In the genomic region with DNA sequence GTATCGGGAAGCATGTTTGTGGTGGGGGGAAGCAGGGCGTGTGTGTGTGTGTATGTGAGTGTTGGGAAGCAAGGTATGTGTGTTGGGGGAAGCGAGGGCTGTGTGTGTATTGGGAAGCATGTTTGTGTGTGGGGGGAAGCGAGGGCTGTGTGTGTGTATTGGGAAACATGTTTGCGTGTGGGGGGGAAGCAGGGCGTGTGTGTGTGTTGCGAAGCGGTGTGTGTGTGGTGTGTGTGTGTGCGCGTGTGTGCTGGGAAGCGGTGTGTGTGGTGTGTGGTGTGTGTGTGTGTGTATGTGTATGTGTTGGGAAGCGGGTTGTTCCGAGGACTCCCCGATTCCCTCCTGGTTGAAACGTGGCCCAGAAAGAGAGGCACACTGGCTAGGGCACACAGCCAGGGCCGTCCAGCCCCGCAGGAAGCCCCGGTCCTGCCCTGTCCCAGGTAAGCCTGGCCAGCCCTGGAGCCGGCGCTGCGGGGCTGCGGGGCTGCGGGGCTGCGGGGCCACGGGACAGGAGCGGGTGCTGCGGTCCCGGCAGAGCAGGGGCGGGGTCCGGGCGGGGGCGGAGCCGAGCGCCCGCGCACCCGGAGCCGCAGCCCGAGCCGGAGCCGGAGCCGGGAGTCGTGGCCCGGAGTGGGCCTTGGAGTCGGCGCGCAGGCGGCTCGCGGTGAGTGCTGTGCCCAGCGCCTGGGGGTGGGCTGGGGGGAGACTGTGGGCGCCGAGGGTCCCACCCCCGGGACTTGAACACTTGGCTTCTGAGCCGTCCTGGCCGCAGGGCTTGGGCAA, we compare ENCODE assay signal across 8 cellular contexts. TPM values are rescaled to one million over a fixed set of nuclear protein-coding genes. Genes with fewer than 3 reads are reported as not detected.
A peak's percentile ranks its signal among the peaks of the same experiment; 100 is the strongest.
DNase-seq lines count a peak whose midpoint lies in the region; ATAC-seq, FAIRE-seq and TF ChIP-seq lines count a peak whose summit lies in the region.

A gene (plus strand): TSS at position 608 of the 783 bp plus-strand sequence. CDS start 5,890 bp downstream, outside the sequence.

- H3K27me3 ChIP-seq in BLaER1 (no peaks in the 10 kb centered on the region), HUES6 (ENCODE audit: control insufficient read depth, insufficient read depth, low read length) (peaks cover 33% of the 10 kb centered on the region), K562 (ENCODE audit: control insufficient read depth in 2 of 2, insufficient read depth in 2 of 2, low read length in 2 of 2) (peaks cover 1 to 23% of the 10 kb centered on the region in 2 experiments; a peak in 2 of 5 replicates), thymus (ENCODE audit: control insufficient read depth, insufficient read depth) (peaks cover 2% of the 10 kb centered on the region), SJCRH30 (no peaks in the 10 kb centered on the region)

- TF ChIP-seq RAD21 in K562 (CRISPR knock-in tag; conservative IDR thresholded peaks at IDR 0.05 in 1 of 2, IDR thresholded peaks at IDR 0.05 in 1 of 2), result no peak

- no TSS peak for BruUV-seq in K562 (replicated peaks; lab: Mats Ljungman, UMichigan)

- no peaks in the 10 kb centered on the region for H3K9me1 ChIP-seq in K562 (ENCODE audit: control insufficient read depth, insufficient read depth, low read length)

- TF ChIP-seq POLR2A in K562 (conservative IDR thresholded peaks at IDR 0.05), result no peak

- intact Hi-C loops in K562 (cut with micrococcal nuclease), result no loop called here
- intact Hi-C loops in left colon (cut with DNase I, micrococcal nuclease), result no loop called here

- TF ChIP-seq CTCF in K562 (IDR thresholded peaks at IDR 0.05 in 2 of 3, conservative IDR thresholded peaks at IDR 0.05 in 1 of 3; ENCODE audit: insufficient read depth in 2 of 3, low read depth in 1 of 3, low read length in 3 of 3), result no peak

- CTCF ChIA-PET in K562 (lab: Yijun Ruan, JAX; ENCODE audit: low intra/inter-chr PET ratio), result no interaction called here

- H3K4me1 ChIP-seq in BLaER1, result peaks cover 48% of the 10 kb centered on the region
- no peaks in the 10 kb centered on the region; the same call in 1 of the 2 replicates for H3K4me1 ChIP-seq in HUES6 (ENCODE audit: control insufficient read depth, insufficient read depth, low read length)
- H3K4me1 ChIP-seq in K562 (replicated peaks in 1 of 2; ENCODE audit: control insufficient read depth in 2 of 2, insufficient read depth in 2 of 2, low read length in 2 of 2), result peaks cover 9% of the 10 kb centered on the region in 2 experiments; a peak in 4 of 5 replicates
- no peaks in the 10 kb centered on the region for H3K4me1 ChIP-seq in thymus (ENCODE audit: control insufficient read depth, insufficient read depth, low read length)
- H3K4me1 ChIP-seq in SJCRH30, result no peaks in the 10 kb centered on the region; the same call in 1 of the 2 replicates

- no peak within 1 kb of the TSS for H2AFZ ChIP-seq in K562 (ENCODE audit: low read depth, low read length)

- POLR2A ChIA-PET in K562 (lab: Yijun Ruan, JAX), result no interaction called here

- no peak for FAIRE-seq in K562 (lab: Jason Lieb, UNC)

- WGBS in K562 (ENCODE audit: insufficient coverage, low coverage, missing lambda C conversion rate), result 13% methylated on average over 27 of the region's 56 CpGs
- WGBS in thymus, result 25% methylated on average over 56 of the region's 56 CpGs

- H3K27ac ChIP-seq in BLaER1 (peak within 1 kb of the TSS; percentile 45; the same call in 1 of the 2 replicates), HUES6 (ENCODE audit: low read depth, low read length) (no peak within 1 kb of the TSS), K562 (ENCODE audit: extremely low read depth, low read depth, low read length) (no peak within 1 kb of the TSS), thymus (ENCODE audit: low read depth) (no peak within 1 kb of the TSS), SJCRH30 (no peak within 1 kb of the TSS)

- H3K36me3 ChIP-seq in BLaER1 (no peaks in the 10 kb centered on the region), HUES6 (ENCODE audit: control insufficient read depth, insufficient read depth, low read length) (no peaks in the 10 kb centered on the region), K562 (ENCODE audit: control insufficient read depth, insufficient read depth, low read length) (no peaks in the 10 kb centered on the region), thymus (ENCODE audit: control insufficient read depth, insufficient read depth) (no peaks in the 10 kb centered on the region), SJCRH30 (no peaks in the 10 kb centered on the region)

- peak; percentile 68 for ATAC-seq in K562
- peak; percentile 43 for ATAC-seq in left colon
- ATAC-seq in GM21528 (IDR thresholded peaks at IDR 0.05; ENCODE audit: low FRiP score, unreplicated experiment), result no peak
- ATAC-seq in GM18867 (IDR thresholded peaks at IDR 0.05; ENCODE audit: unreplicated experiment), result no peak

- no peaks in the 10 kb centered on the region for H3K79me2 ChIP-seq in K562 (ENCODE audit: control insufficient read depth, insufficient read depth, low read length)

- H4K20me1 ChIP-seq in BLaER1 (no peaks in the 10 kb centered on the region), K562 (replicated peaks; ENCODE audit: control insufficient read depth, insufficient read depth, low read length) (no peaks in the 10 kb centered on the region; the same call in 1 of the 2 replicates)

- DNase-seq in K562 (ENCODE audit: extremely low read depth in 1 of 4, low spot score in 3 of 4) (peak in 3 of 4 experiments; percentile 41 to 67 (median 64)), left colon (peak in 1 of 2 donors; percentile 47), SJCRH30 (no peak)

- in situ Hi-C loops in K562 (cut with MboI), result no loop called here

- no peak for TF ChIP-seq EP300 in K562 (IDR thresholded peaks at IDR 0.05; ENCODE audit: low read length)

- no peaks in the 10 kb centered on the region for H3K9me3 ChIP-seq in BLaER1
- no peaks in the 10 kb centered on the region for H3K9me3 ChIP-seq in HUES6 (ENCODE audit: control insufficient read depth, insufficient read depth, low read depth, low read length)
- H3K9me3 ChIP-seq in K562 (replicated peaks; ENCODE audit: control insufficient read depth, insufficient read depth, low read depth, low read length), result no peaks in the 10 kb centered on the region
- H3K9me3 ChIP-seq in thymus (ENCODE audit: control insufficient read depth), result no peaks in the 10 kb centered on the region
- H3K9me3 ChIP-seq in SJCRH30 (replicated peaks), result no peaks in the 10 kb centered on the region

- peak within 1 kb of the TSS; percentile 91 for H3K4me2 ChIP-seq in BLaER1
- H3K4me2 ChIP-seq in K562 (ENCODE audit: insufficient read depth, low read length), result peak within 1 kb of the TSS; percentile 35; the same call in 1 of the 2 replicates

- H3K4me3 ChIP-seq in BLaER1 (peak within 1 kb of the TSS; percentile 66), HUES6 (ENCODE audit: low read depth, low read length) (peak within 1 kb of the TSS; percentile 59), K562 (no peak within 1 kb of the TSS), thymus (ENCODE audit: low read length) (peak within 1 kb of the TSS; percentile 34), SJCRH30 (no peak within 1 kb of the TSS)

- H3K9ac ChIP-seq in BLaER1 (peak within 1 kb of the TSS; percentile 67; the same call in 1 of the 2 replicates), HUES6 (ENCODE audit: low read length) (no peak within 1 kb of the TSS), K562 (ENCODE audit: insufficient read depth in 1 of 2, low read depth in 2 of 2, low read length in 2 of 2) (no peak within 1 kb of the TSS)

TF ChIP-seq in K562, 482 proteins besides CTCF, POLR2A, EP300 and RAD21 (continues in another document):
- no peak for TF ChIP-seq TFAM (CRISPR knock-in tag; conservative IDR thresholded peaks at IDR 0.05)
- TF ChIP-seq DACH1 (IDR thresholded peaks at IDR 0.05; ENCODE audit: partially characterized antibody), result no peak
- peak in 1 of 2 experiments; percentile 24; a peak in 2 of 4 replicates for TF ChIP-seq NRF1 (conservative IDR thresholded peaks at IDR 0.05 in 1 of 2, IDR thresholded peaks at IDR 0.05 in 1 of 2)
- TF ChIP-seq BRF1 (IDR thresholded peaks at IDR 0.05; ENCODE audit: borderline replicate concordance, extremely low read depth, insufficient read length), result no peak
- no peak for TF ChIP-seq HLTF (IDR thresholded peaks at IDR 0.05)
- TF ChIP-seq, protein P1, sequence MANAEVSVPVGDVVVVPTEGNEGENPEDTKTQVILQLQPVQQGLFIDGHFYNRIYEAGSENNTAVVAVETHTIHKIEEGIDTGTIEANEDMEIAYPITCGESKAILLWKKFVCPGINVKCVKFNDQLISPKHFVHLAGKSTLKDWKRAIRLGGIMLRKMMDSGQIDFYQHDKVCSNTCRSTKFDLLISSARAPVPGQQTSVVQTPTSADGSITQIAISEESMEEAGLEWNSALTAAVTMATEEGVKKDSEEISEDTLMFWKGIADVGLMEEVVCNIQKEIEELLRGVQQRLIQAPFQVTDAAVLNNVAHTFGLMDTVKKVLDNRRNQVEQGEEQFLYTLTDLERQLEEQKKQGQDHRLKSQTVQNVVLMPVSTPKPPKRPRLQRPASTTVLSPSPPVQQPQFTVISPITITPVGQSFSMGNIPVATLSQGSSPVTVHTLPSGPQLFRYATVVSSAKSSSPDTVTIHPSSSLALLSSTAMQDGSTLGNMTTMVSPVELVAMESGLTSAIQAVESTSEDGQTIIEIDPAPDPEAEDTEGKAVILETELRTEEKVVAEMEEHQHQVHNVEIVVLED (CRISPR knock-in tag; IDR thresholded peaks at IDR 0.05), result no peak

RNA-seq across cellular contexts. Expression of the gene that starts here (rescaled TPM):
- total RNA-seq in K562 (2011; cell fraction: chromatin; rRNA removed; ENCODE audit: low replicate concordance), result not detected in 2 replicates
- total RNA-seq in K562 (2011; cell fraction: nucleolus; rRNA removed), result not detected in 2 replicates
- total RNA-seq in K562 (2011; cell fraction: nucleoplasm; rRNA removed), result not detected in 2 replicates
- not detected in 2 replicates for total RNA-seq in K562 (2014; rRNA removed)
- not detected in 2 replicates for total RNA-seq in K562 (2014; rRNA removed; fragmentation: Illumina TruSeq; extraction: Trizol)
- 0.04 TPM in 1 of 2 replicates, not detected in the other for total RNA-seq in K562 (2015; rRNA removed; fragmentation: Illumina TruSeq; extraction: Trizol)
- total RNA-seq in K562 (2021), result not detected in 2 replicates
- polyA plus RNA-seq in K562 (2011; rRNA removed), result not detected in 2 replicates
- not detected in 2 replicates for polyA plus RNA-seq in K562 (2011; cell fraction: cytosol; rRNA removed)
- polyA plus RNA-seq in K562 (2011; cell fraction: nucleus; rRNA removed), result not detected in 2 replicates
- polyA plus RNA-seq in K562 (2012), result 0.18 TPM in 1 of 2 replicates, not detected in the other
- not detected in 2 replicates for polyA plus RNA-seq in K562 (2014; fragmentation: Illumina TruSeq; extraction: Trizol)
- not detected for polyA plus RNA-seq in K562 (2014; fragmentation: Nextera tagmentation; extraction: Ambion mirVana)
- polyA plus RNA-seq in K562 (2014; rRNA removed), result not detected in 2 replicates
- 0.30 TPM in 1 of 2 replicates, not detected in the other for polyA minus RNA-seq in K562 (2011; rRNA and poly(A)+ RNA removed)
- polyA minus RNA-seq in K562 (2011; cell fraction: cytosol; rRNA and poly(A)+ RNA removed), result not detected in 2 replicates
- not detected in 2 replicates for polyA minus RNA-seq in K562 (2011; cell fraction: nucleus; rRNA and poly(A)+ RNA removed)
- under 1 TPM; 0.61 to 0.98 TPM for total RNA-seq in left colon
- 1.9 TPM for polyA plus RNA-seq in thymus
- total RNA-seq in SJCRH30 (2014; rRNA removed; shearing (Covaris generic)), result not detected in 2 replicates

Comparison
In these comparisons a context has a peak if more than half of its experiments do, and no peak if none do; other contexts are left out.
1. Peak in DNase-seq, ATAC-seq and H3K4me2 ChIP-seq in K562; RNA of the gene not detected or under 1 TPM.
2. Peak in ATAC-seq in left colon; RNA of the gene not detected or under 1 TPM.
3. H3K4me3 ChIP-seq: peak in BLaER1 (single experiment), HUES6 (single experiment) and thymus (single experiment); none in K562 (single experiment) and SJCRH30 (single experiment).